Comparison of ENCODE assay signal across 26 cellular contexts in the genomic region with DNA sequence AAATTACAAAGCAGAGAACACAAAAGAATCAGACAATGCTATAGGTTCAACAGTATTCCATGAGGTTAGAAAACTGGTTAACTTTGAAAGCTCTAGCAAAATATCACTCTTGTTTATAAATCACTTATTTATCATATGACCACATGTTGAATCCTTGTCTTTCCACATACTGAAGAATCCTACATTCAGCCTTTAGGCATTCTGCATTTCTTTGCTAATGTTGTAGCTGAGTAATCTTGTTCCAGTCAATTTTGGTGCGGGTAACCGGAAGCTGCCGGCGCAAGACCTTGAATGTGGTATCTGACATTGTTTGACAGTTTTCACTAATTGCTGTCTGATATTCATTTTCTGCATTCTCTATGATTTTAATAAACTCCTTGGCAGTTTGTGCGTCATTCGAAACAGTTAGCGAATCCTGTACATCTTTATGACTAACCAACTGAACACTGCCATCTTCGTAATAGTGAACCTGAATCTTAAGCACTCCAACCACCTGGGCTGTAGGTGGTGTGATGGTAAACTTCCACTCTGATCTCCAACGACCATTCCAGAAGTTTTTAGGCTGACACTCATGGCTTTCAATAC.
"Had no signal": no experiment of that assay in that cellular context is flagged by ENCODE, and none has a peak within 500 bp of the region (broad histone marks: within the 10 kb centered on the region; RNA-seq: fewer than 3 reads in every experiment).

No MANE protein-coding gene starts in this region.

- FAIRE-seq: kidney had no signal

- H3K27ac ChIP-seq: brain microvascular endothelial cell, heart left ventricle, lower lobe of right lung, sigmoid colon, spleen, thoracic aorta, upper lobe of right lung had no signal

- H3K4me1 ChIP-seq: upper lobe of right lung had no signal

- H3K9me3 Mint-ChIP-seq: activated CD4-positive, alpha-beta memory T cell treated with anti-CD3 and anti-CD28 coated beads, Interleukin-2, amount 10 ng/mL, durations not matched to agents 7 days and 5 days; activated T-helper 1 cell treated with anti-CD3 and anti-CD28 coated beads, Interleukin-12 subunit alpha, Interleukin-12 subunit beta, Interleukin-2, Interleukin-4 antibody, amounts not matched to agents 30 ng/mL and 10 ng/mL and 1 ng/mL, durations not matched to agents 14 hours and 24 hours and 36 hours; dendritic cell treated with granulocyte-macrophage colony-stimulating factor and Interleukin-4, amounts not matched to agents 40 ng/mL and 50 ng/mL, for 4 days had no signal

- H3K4me3 Mint-ChIP-seq: activated CD4-positive, alpha-beta memory T cell treated with anti-CD3 and anti-CD28 coated beads, Interleukin-2, amount 10 ng/mL, durations not matched to agents 7 days and 5 days; activated T-helper 1 cell treated with anti-CD3 and anti-CD28 coated beads, Interleukin-12 subunit alpha, Interleukin-12 subunit beta, Interleukin-2, Interleukin-4 antibody, amounts not matched to agents 30 ng/mL and 10 ng/mL and 1 ng/mL, durations not matched to agents 14 hours and 24 hours and 36 hours; dendritic cell treated with granulocyte-macrophage colony-stimulating factor and Interleukin-4, amounts not matched to agents 40 ng/mL and 50 ng/mL, for 4 days; naive B cell had no signal

- H3K36me3 ChIP-seq: brain microvascular endothelial cell, lower lobe of right lung, sigmoid colon, thoracic aorta, upper lobe of right lung had no signal

- DNase-seq: activated CD4-positive, alpha-beta memory T cell treated with anti-CD3 and anti-CD28 coated beads, Interleukin-2, amount 10 ng/mL, durations not matched to agents 7 days and 5 days; activated CD4-positive, alpha-beta T cell treated with anti-CD3 and anti-CD28 coated beads for 48 hours; activated gamma-delta T cell; activated naive CD4-positive, alpha-beta T cell treated with anti-CD3 and anti-CD28 coated beads, Interleukin-2, amount 50 U/mL, for 16 hours; activated T-cell treated with anti-CD3 and anti-CD28 coated beads for 4 hours; aorta; brain microvascular endothelial cell; caudate nucleus; effector CD4-positive, alpha-beta T cell; heart left ventricle; kidney; lower lobe of right lung; mesendoderm; mucosa of descending colon; naive B cell; retina; sigmoid colon; spleen; stimulated activated CD4-positive, alpha-beta T cell treated with anti-CD3 and anti-CD28 coated beads, Interleukin-4, amount 100 ng/mL, for 1 hour; stimulated activated naive CD4-positive, alpha-beta T cell treated with Interleukin-2 at 50 U/mL for 16 hours; upper lobe of right lung had no signal

- H3K4me3 ChIP-seq: heart left ventricle, lower lobe of right lung, mucosa of descending colon, sigmoid colon, spleen, thoracic aorta, upper lobe of right lung had no signal

- H3K27me3 Mint-ChIP-seq: activated CD4-positive, alpha-beta memory T cell treated with anti-CD3 and anti-CD28 coated beads, Interleukin-2, amount 10 ng/mL, durations not matched to agents 7 days and 5 days; dendritic cell treated with granulocyte-macrophage colony-stimulating factor and Interleukin-4, amounts not matched to agents 40 ng/mL and 50 ng/mL, for 4 days; naive B cell had no signal

- H3K27me3 ChIP-seq: brain microvascular endothelial cell, heart left ventricle, sigmoid colon, spleen, upper lobe of right lung had no signal

- ATAC-seq: esophagus mucosa, heart left ventricle, left lobe of liver, lower lobe of right lung, mucosa of descending colon, upper lobe of right lung had no signal

- H3K9me3 ChIP-seq: heart left ventricle, lower lobe of right lung, mucosa of descending colon, sigmoid colon, spleen, thoracic aorta, upper lobe of right lung had no signal

- H3K27ac Mint-ChIP-seq: activated CD4-positive, alpha-beta memory T cell treated with anti-CD3 and anti-CD28 coated beads, Interleukin-2, amount 10 ng/mL, durations not matched to agents 7 days and 5 days; activated T-helper 1 cell treated with anti-CD3 and anti-CD28 coated beads, Interleukin-12 subunit alpha, Interleukin-12 subunit beta, Interleukin-2, Interleukin-4 antibody, amounts not matched to agents 30 ng/mL and 10 ng/mL and 1 ng/mL, durations not matched to agents 14 hours and 24 hours and 36 hours; dendritic cell treated with granulocyte-macrophage colony-stimulating factor and Interleukin-4, amounts not matched to agents 40 ng/mL and 50 ng/mL, for 4 days; naive B cell had no signal
